1 cellular context compared by ENCODE assay signal in the genomic region with DNA sequence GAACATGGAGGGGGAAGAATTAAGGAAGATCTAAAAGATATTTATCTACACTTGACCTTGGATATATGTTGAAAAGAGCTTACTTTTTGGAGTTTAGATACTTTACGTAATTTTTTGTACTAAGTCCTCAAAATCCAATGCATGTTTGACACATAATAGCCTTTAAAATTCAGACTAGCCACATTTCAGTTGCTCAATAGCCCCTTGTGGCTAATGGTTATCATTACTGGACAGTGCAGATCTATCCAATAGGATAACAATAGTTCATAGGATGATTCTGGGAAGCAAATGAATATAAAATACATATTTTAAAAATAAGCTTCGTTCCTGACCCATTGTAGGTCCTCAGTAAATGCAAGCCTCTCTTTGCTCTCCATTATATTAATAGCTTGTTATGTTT.
TF ChIP-seq lines count a peak whose summit lies in the region.

No MANE protein-coding gene starts in this region.

TF ChIP-seq in SK-N-SH, 30 proteins besides CTCF, POLR2A, EP300 and RAD21:
- TF ChIP-seq, protein P1, sequence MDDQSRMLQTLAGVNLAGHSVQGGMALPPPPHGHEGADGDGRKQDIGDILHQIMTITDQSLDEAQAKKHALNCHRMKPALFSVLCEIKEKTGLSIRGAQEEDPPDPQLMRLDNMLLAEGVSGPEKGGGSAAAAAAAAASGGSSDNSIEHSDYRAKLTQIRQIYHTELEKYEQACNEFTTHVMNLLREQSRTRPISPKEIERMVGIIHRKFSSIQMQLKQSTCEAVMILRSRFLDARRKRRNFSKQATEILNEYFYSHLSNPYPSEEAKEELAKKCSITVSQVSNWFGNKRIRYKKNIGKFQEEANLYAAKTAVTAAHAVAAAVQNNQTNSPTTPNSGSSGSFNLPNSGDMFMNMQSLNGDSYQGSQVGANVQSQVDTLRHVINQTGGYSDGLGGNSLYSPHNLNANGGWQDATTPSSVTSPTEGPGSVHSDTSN (IDR thresholded peaks at IDR 0.05) = no peak
- TF ChIP-seq GATA2 (CRISPR knock-in tag; IDR thresholded peaks at IDR 0.05) (no peak), ELF1 (IDR thresholded peaks at IDR 0.05) (no peak), MXI1 (IDR thresholded peaks at IDR 0.05; ENCODE audit: low read depth, low read length) (no peak), TCF12 (IDR thresholded peaks at IDR 0.05) (no peak), RFX5 (IDR thresholded peaks at IDR 0.05; ENCODE audit: low read length) (no peak)
- TF ChIP-seq, protein P2, sequence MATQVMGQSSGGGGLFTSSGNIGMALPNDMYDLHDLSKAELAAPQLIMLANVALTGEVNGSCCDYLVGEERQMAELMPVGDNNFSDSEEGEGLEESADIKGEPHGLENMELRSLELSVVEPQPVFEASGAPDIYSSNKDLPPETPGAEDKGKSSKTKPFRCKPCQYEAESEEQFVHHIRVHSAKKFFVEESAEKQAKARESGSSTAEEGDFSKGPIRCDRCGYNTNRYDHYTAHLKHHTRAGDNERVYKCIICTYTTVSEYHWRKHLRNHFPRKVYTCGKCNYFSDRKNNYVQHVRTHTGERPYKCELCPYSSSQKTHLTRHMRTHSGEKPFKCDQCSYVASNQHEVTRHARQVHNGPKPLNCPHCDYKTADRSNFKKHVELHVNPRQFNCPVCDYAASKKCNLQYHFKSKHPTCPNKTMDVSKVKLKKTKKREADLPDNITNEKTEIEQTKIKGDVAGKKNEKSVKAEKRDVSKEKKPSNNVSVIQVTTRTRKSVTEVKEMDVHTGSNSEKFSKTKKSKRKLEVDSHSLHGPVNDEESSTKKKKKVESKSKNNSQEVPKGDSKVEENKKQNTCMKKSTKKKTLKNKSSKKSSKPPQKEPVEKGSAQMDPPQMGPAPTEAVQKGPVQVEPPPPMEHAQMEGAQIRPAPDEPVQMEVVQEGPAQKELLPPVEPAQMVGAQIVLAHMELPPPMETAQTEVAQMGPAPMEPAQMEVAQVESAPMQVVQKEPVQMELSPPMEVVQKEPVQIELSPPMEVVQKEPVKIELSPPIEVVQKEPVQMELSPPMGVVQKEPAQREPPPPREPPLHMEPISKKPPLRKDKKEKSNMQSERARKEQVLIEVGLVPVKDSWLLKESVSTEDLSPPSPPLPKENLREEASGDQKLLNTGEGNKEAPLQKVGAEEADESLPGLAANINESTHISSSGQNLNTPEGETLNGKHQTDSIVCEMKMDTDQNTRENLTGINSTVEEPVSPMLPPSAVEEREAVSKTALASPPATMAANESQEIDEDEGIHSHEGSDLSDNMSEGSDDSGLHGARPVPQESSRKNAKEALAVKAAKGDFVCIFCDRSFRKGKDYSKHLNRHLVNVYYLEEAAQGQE (IDR thresholded peaks at IDR 0.05; ENCODE audit: low read depth, low read length) = no peak
- TF ChIP-seq, protein P3, sequence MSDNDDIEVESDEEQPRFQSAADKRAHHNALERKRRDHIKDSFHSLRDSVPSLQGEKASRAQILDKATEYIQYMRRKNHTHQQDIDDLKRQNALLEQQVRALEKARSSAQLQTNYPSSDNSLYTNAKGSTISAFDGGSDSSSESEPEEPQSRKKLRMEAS (IDR thresholded peaks at IDR 0.05; ENCODE audit: low read depth) = no peak
